8 cellular contexts compared by ENCODE assay signal in the genomic region with DNA sequence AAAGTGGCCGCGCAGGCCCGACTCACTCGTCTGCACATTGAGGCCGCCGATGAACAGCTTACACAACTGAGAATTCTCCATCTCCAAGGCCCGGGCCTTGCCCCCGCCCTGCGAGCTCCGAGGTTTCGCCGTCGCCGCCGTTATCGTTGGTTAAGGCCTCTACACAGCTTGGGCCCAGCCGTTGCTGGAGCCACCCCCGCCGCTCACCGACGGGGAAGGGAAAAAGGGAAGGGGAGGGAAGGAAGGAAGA. TPM values are rescaled to one million over a fixed set of nuclear protein-coding genes. Genes with fewer than 3 reads are reported as not detected.
DNase-seq lines count a peak whose midpoint lies in the region; ATAC-seq, FAIRE-seq and TF ChIP-seq lines count a peak whose summit lies in the region.

No MANE protein-coding gene starts in this region.

- POLR2A ChIA-PET in A549 (lab: Yijun Ruan, JAX) (interaction anchor here (0.7 to 1.4 kb wide), 4 partner anchors 12 to 424 kb away, joined by 3 to 4 read pairs (median 4); partner anchors contain the start of gene BRD8), GM10248 (lab: Yijun Ruan, JAX) (interaction anchor here (0.7 to 1.8 kb wide), 6 partner anchors 9 to 1445 kb away, joined by 3 to 6 read pairs (median 4); partner anchors contain the start of gene PKD2L2)

- H3K27ac Mint-ChIP-seq in type B pancreatic cell = peak overlapping the region; percentile 100

- peaks cover 14% of the 10 kb centered on the region for H3K4me1 Mint-ChIP-seq in type B pancreatic cell (ENCODE audit: unreplicated experiment)

- no peak for FAIRE-seq in A549 (lab: Jason Lieb, UNC)

- CTCF ChIA-PET in A549 (lab: Yijun Ruan, JAX) (interaction anchor here (1.1 to 2.1 kb wide), 8 partner anchors 11 to 380 kb away, joined by 3 to 17 read pairs (median 4); no protein-coding TSS in a partner anchor), GM10248 (lab: Yijun Ruan, JAX) (interaction anchor here (1.1 to 6.1 kb wide), 12 partner anchors 10 to 282 kb away, joined by 3 to 39 read pairs (median 6); partner anchors contain the start of gene KLHL3)

- DNase-seq in A549 (ENCODE audit: low read depth in 1 of 2, low spot score in 1 of 2) (no peak), astrocyte of the spinal cord (ENCODE audit: low read depth, low spot score) (no peak), right lobe of liver (no peak), type B pancreatic cell (ENCODE audit: extremely low spot score, unreplicated experiment) (no peak), NCI-H1436 treated with DMSO at 0.1 percent for 48 hours (lab: John Stamatoyannopoulos, UW) (no peak), GM10248 (ENCODE audit: extremely low spot score) (no peak)

- peak overlapping the region; percentile 89 for H3K4me2 ChIP-seq in A549

- no peak for TF ChIP-seq CTCF in A549 (IDR thresholded peaks at IDR 0.05)
- no peak for TF ChIP-seq CTCF in astrocyte of the spinal cord (IDR thresholded peaks at IDR 0.05; ENCODE audit: low read depth, low read length)
- no peak for TF ChIP-seq CTCF in right lobe of liver (IDR thresholded peaks at IDR 0.05)
- no peak for TF ChIP-seq CTCF in type B pancreatic cell (conservative IDR thresholded peaks at IDR 0.05)
- no peak for TF ChIP-seq CTCF in GM10248 (IDR thresholded peaks at IDR 0.05; ENCODE audit: control extremely low read depth, extremely low read depth, low read depth, missing control alignments)

- no peaks in the 10 kb centered on the region for H3K9me3 Mint-ChIP-seq in type B pancreatic cell

- H3K4me3 ChIP-seq in A549 = peak overlapping the region; percentile 78
- peak overlapping the region; percentile 93 for H3K4me3 ChIP-seq in astrocyte of the spinal cord (ENCODE audit: low read depth, low read length)
- peak overlapping the region; percentile 79 to 83 (median 80) for H3K4me3 ChIP-seq in right lobe of liver

- H3K27ac ChIP-seq in A549 = peak overlapping the region; percentile 92 to 97
- H3K27ac ChIP-seq in right lobe of liver = peak overlapping the region; percentile 99

- intact Hi-C loops in right lobe of liver (cut with DNase I) = no loop called here

- peak overlapping the region; percentile 100 for H3K4me3 Mint-ChIP-seq in type B pancreatic cell

- no peak for TF ChIP-seq EP300 in A549 (IDR thresholded peaks at IDR 0.05)

- H3K9me3 ChIP-seq in A549 (no peaks in the 10 kb centered on the region), right lobe of liver (no peaks in the 10 kb centered on the region)

- H3K4me1 ChIP-seq in A549 (peaks cover 33% of the 10 kb centered on the region), right lobe of liver (peaks cover 0 to 17% (median 5%) of the 10 kb centered on the region in 4 donors)

- in situ Hi-C loops in astrocyte of the spinal cord (cut with HindIII; ENCODE audit: low sequenced_read_pairs) = no loop called here

- no peak for TF ChIP-seq POLR2A in A549 (IDR thresholded peaks at IDR 0.05; ENCODE audit: low read length)
- no peak for TF ChIP-seq POLR2A in right lobe of liver (IDR thresholded peaks at IDR 0.05)

- H3K36me3 ChIP-seq in right lobe of liver = no peaks in the 10 kb centered on the region

- H3K27me3 ChIP-seq in right lobe of liver = no peaks in the 10 kb centered on the region

- 0% methylated on average over 9 of the region's 21 CpGs for WGBS in A549 (ENCODE audit: missing lambda C conversion rate)
- 0% methylated on average over 5 of the region's 21 CpGs for WGBS in right lobe of liver (ENCODE audit: insufficient coverage, low coverage, low lambda C conversion rate, missing lambda C conversion rate)

- peak; percentile 26 to 41; a peak in 4 of 6 replicates for ATAC-seq in A549
- peak; percentile 14 for ATAC-seq in GM19328 (IDR thresholded peaks at IDR 0.05; ENCODE audit: unreplicated experiment)
- peak; percentile 17 for ATAC-seq in HG03432 (IDR thresholded peaks at IDR 0.05; ENCODE audit: unreplicated experiment)
- ATAC-seq in right lobe of liver = peak in 1 of 4 donors; percentile 48

- peaks cover 14% of the 10 kb centered on the region for H3K27me3 Mint-ChIP-seq in type B pancreatic cell

- TF ChIP-seq RAD21 in A549 (conservative IDR thresholded peaks at IDR 0.05 in 1 of 2, IDR thresholded peaks at IDR 0.05 in 1 of 2) = no peak

- peaks cover 18% of the 10 kb centered on the region for H3K36me3 Mint-ChIP-seq in type B pancreatic cell

TF ChIP-seq in A549, 52 proteins besides CTCF, POLR2A, EP300 and RAD21:
- TF ChIP-seq HEYL (CRISPR knock-in tag; IDR thresholded peaks at IDR 0.05) (0 out of 2 replicates have a peak, but pooled peaks have one; percentile 66), PHF8 (IDR thresholded peaks at IDR 0.05; ENCODE audit: borderline replicate concordance, low read depth) (peak; percentile 98), FOSB (CRISPR knock-in tag; IDR thresholded peaks at IDR 0.05) (no peak)

RNA-seq across cellular contexts. Expression of gene HNRNPA0, which starts 0.3 kb away (rescaled TPM):
- polyA plus RNA-seq in A549 (2011; rRNA removed) (13.6 and 17.0 TPM in 2 replicates), A549 (2017; fragmentation: RNase III; extraction: RNeasy Plus Mini Kit Qiagen cat#74134 plus additional on column Dnase treatment) (47.9 to 51.2 TPM (median 49.4 TPM) in 3 replicates)
- polyA plus RNA-seq in A549 (2012; cell fraction: cytosol; rRNA removed) = 35.2 and 44.1 TPM in 2 replicates
- polyA plus RNA-seq in A549 (2012; cell fraction: nucleus; rRNA removed) = 26.5 and 28.9 TPM in 2 replicates
- polyA minus RNA-seq in A549 (2011; rRNA and poly(A)+ RNA removed) = 5.5 and 6.1 TPM in 2 replicates
- total RNA-seq in right lobe of liver (1 to 10 TPM; 3.6 to 9.8 (median 8.1) TPM), type B pancreatic cell (ENCODE audit: low replicate concordance) (50.4 and 67.0 TPM in 2 replicates)

RNA-seq across cellular contexts. Expression of gene KLHL3, which starts 18.0 kb away (rescaled TPM):
- polyA plus RNA-seq in A549 (2011; rRNA removed) (1.1 and 1.4 TPM in 2 replicates), A549 (2017; fragmentation: RNase III; extraction: RNeasy Plus Mini Kit Qiagen cat#74134 plus additional on column Dnase treatment) (0.31 to 0.46 TPM (median 0.35 TPM) in 3 replicates)
- polyA plus RNA-seq in A549 (2012; cell fraction: cytosol; rRNA removed) = 0.33 and 0.67 TPM in 2 replicates
- polyA plus RNA-seq in A549 (2012; cell fraction: nucleus; rRNA removed) = 1.9 and 2.7 TPM in 2 replicates
- 7.8 and 13.3 TPM in 2 replicates for polyA minus RNA-seq in A549 (2011; rRNA and poly(A)+ RNA removed)
- total RNA-seq in right lobe of liver (1 to 10 TPM; 1.9 to 8.5 (median 3.3) TPM), type B pancreatic cell (ENCODE audit: low replicate concordance) (7.5 and 9.7 TPM in 2 replicates)
